ENCODE assay signal across 1 cellular context in the genomic region with DNA sequence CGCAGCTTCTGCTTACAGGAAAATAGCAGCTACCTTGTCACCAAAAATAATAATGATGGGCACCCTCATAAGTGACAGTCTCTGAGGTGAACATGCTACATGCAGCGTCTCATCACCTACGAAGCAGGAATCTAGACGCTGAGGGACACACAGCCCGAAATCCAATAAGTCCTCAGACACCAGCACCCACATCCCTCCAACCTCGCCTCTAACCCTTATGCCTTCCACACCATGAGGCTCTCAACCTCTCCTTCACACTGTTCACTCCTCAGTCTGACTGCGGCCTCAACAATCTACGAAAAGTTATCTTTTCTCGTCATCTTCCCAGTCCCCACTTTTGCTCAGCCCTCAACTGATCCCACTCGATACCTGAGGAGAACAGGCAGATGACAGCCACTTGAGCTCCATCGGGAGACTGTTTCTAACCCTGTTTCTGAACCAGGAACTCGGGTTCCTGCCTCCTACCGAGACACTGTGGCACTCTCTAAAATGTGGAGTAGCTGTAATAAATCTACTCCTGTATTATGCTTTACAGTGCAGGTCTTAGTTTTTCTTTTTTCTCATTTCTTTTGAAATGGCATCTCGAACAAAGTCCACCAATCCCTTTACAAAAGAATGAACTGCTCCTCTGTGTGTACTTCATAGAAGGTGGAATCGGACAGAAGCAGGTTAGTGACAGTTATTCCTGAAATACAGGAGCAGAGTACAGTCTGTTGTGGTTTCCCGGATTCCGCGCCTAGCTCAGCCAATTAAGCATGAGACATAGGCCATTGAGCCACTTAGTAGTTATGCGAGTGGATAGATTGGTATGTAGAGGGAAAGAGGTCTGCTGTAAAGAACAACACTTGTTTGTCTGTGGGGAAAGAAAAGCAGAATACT.
TF ChIP-seq lines count a peak whose summit lies in the region.

No MANE protein-coding gene starts in this region.

TF ChIP-seq in K562, 482 proteins besides CTCF, POLR2A, EP300 and RAD21:
- peak; percentile 36; the same call in 1 of the 2 replicates for TF ChIP-seq L3MBTL2 (IDR thresholded peaks at IDR 0.05)
- TF ChIP-seq, protein P1, sequence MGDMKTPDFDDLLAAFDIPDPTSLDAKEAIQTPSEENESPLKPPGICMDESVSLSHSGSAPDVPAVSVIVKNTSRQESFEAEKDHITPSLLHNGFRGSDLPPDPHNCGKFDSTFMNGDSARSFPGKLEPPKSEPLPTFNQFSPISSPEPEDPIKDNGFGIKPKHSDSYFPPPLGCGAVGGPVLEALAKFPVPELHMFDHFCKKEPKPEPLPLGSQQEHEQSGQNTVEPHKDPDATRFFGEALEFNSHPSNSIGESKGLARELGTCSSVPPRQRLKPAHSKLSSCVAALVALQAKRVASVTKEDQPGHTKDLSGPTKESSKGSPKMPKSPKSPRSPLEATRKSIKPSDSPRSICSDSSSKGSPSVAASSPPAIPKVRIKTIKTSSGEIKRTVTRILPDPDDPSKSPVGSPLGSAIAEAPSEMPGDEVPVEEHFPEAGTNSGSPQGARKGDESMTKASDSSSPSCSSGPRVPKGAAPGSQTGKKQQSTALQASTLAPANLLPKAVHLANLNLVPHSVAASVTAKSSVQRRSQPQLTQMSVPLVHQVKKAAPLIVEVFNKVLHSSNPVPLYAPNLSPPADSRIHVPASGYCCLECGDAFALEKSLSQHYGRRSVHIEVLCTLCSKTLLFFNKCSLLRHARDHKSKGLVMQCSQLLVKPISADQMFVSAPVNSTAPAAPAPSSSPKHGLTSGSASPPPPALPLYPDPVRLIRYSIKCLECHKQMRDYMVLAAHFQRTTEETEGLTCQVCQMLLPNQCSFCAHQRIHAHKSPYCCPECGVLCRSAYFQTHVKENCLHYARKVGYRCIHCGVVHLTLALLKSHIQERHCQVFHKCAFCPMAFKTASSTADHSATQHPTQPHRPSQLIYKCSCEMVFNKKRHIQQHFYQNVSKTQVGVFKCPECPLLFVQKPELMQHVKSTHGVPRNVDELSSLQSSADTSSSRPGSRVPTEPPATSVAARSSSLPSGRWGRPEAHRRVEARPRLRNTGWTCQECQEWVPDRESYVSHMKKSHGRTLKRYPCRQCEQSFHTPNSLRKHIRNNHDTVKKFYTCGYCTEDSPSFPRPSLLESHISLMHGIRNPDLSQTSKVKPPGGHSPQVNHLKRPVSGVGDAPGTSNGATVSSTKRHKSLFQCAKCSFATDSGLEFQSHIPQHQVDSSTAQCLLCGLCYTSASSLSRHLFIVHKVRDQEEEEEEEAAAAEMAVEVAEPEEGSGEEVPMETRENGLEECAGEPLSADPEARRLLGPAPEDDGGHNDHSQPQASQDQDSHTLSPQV (IDR thresholded peaks at IDR 0.05), result 0 out of 2 replicates have a peak, but pooled peaks have one; percentile 23
- TF ChIP-seq, protein P2, sequence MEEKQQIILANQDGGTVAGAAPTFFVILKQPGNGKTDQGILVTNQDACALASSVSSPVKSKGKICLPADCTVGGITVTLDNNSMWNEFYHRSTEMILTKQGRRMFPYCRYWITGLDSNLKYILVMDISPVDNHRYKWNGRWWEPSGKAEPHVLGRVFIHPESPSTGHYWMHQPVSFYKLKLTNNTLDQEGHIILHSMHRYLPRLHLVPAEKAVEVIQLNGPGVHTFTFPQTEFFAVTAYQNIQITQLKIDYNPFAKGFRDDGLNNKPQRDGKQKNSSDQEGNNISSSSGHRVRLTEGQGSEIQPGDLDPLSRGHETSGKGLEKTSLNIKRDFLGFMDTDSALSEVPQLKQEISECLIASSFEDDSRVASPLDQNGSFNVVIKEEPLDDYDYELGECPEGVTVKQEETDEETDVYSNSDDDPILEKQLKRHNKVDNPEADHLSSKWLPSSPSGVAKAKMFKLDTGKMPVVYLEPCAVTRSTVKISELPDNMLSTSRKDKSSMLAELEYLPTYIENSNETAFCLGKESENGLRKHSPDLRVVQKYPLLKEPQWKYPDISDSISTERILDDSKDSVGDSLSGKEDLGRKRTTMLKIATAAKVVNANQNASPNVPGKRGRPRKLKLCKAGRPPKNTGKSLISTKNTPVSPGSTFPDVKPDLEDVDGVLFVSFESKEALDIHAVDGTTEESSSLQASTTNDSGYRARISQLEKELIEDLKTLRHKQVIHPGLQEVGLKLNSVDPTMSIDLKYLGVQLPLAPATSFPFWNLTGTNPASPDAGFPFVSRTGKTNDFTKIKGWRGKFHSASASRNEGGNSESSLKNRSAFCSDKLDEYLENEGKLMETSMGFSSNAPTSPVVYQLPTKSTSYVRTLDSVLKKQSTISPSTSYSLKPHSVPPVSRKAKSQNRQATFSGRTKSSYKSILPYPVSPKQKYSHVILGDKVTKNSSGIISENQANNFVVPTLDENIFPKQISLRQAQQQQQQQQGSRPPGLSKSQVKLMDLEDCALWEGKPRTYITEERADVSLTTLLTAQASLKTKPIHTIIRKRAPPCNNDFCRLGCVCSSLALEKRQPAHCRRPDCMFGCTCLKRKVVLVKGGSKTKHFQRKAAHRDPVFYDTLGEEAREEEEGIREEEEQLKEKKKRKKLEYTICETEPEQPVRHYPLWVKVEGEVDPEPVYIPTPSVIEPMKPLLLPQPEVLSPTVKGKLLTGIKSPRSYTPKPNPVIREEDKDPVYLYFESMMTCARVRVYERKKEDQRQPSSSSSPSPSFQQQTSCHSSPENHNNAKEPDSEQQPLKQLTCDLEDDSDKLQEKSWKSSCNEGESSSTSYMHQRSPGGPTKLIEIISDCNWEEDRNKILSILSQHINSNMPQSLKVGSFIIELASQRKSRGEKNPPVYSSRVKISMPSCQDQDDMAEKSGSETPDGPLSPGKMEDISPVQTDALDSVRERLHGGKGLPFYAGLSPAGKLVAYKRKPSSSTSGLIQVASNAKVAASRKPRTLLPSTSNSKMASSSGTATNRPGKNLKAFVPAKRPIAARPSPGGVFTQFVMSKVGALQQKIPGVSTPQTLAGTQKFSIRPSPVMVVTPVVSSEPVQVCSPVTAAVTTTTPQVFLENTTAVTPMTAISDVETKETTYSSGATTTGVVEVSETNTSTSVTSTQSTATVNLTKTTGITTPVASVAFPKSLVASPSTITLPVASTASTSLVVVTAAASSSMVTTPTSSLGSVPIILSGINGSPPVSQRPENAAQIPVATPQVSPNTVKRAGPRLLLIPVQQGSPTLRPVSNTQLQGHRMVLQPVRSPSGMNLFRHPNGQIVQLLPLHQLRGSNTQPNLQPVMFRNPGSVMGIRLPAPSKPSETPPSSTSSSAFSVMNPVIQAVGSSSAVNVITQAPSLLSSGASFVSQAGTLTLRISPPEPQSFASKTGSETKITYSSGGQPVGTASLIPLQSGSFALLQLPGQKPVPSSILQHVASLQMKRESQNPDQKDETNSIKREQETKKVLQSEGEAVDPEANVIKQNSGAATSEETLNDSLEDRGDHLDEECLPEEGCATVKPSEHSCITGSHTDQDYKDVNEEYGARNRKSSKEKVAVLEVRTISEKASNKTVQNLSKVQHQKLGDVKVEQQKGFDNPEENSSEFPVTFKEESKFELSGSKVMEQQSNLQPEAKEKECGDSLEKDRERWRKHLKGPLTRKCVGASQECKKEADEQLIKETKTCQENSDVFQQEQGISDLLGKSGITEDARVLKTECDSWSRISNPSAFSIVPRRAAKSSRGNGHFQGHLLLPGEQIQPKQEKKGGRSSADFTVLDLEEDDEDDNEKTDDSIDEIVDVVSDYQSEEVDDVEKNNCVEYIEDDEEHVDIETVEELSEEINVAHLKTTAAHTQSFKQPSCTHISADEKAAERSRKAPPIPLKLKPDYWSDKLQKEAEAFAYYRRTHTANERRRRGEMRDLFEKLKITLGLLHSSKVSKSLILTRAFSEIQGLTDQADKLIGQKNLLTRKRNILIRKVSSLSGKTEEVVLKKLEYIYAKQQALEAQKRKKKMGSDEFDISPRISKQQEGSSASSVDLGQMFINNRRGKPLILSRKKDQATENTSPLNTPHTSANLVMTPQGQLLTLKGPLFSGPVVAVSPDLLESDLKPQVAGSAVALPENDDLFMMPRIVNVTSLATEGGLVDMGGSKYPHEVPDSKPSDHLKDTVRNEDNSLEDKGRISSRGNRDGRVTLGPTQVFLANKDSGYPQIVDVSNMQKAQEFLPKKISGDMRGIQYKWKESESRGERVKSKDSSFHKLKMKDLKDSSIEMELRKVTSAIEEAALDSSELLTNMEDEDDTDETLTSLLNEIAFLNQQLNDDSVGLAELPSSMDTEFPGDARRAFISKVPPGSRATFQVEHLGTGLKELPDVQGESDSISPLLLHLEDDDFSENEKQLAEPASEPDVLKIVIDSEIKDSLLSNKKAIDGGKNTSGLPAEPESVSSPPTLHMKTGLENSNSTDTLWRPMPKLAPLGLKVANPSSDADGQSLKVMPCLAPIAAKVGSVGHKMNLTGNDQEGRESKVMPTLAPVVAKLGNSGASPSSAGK (IDR thresholded peaks at IDR 0.05), result peak; percentile 55
